Comparison of ENCODE assay signal across 21 cellular contexts in genomic region chr9:82880353-82880752, GRCh38.
"Had no signal": no experiment of that assay in that cellular context is flagged by ENCODE, and none has a peak within 500 bp of the region (broad histone marks: within the 10 kb centered on the region; RNA-seq: fewer than 3 reads in every experiment).

No MANE protein-coding gene starts in this region.

- H3K4me3 ChIP-seq: coronary artery, esophagus muscularis mucosa, gastroesophageal sphincter, heart left ventricle, hepatocyte, lower lobe of right lung, right atrium auricular region, stomach, thyroid gland had no signal

- H3K36me3 ChIP-seq: esophagus muscularis mucosa, gastroesophageal sphincter, heart left ventricle, lower lobe of right lung, neutrophil, right atrium auricular region, stomach, thyroid gland had no signal

- H3K27ac ChIP-seq: coronary artery, esophagus muscularis mucosa, foreskin keratinocyte, gastroesophageal sphincter, heart left ventricle, hepatocyte, lower lobe of right lung, neutrophil, parathyroid adenoma, right atrium auricular region, stomach, thyroid gland had no signal

- H3K9ac ChIP-seq: parathyroid adenoma had no signal

- H3K27me3 ChIP-seq: esophagus muscularis mucosa, foreskin keratinocyte, gastroesophageal sphincter, heart left ventricle, hepatocyte, neutrophil, right atrium auricular region, stomach, thyroid gland had no signal

- DNase-seq: dermis blood vessel endothelial cell; effector memory CD4-positive, alpha-beta T cell; foreskin keratinocyte; heart left ventricle; left cardiac atrium; left ventricle myocardium superior; lower lobe of right lung; naive B cell; stimulated activated CD4-positive, alpha-beta T cell treated with anti-CD3 and anti-CD28 coated beads, Interleukin-2, amount 100 ng/mL, for 24 hours; stimulated activated CD4-positive, alpha-beta T cell treated with anti-CD3 and anti-CD28 coated beads, Interleukin-4, amount 100 ng/mL, for 24 hours; stimulated activated naive CD4-positive, alpha-beta T cell treated with Interleukin-2 at 50 U/mL for 16 hours; stomach; thyroid gland; trophoblast cell had no signal

- H3K4me1 ChIP-seq: esophagus muscularis mucosa, gastroesophageal sphincter, heart left ventricle, lower lobe of right lung, parathyroid adenoma, right atrium auricular region, stomach, thyroid gland had no signal

- H3K9me3 ChIP-seq: esophagus muscularis mucosa, gastroesophageal sphincter, lower lobe of right lung, neutrophil, right atrium auricular region, stomach, thyroid gland had no signal
